27 cellular contexts compared by ENCODE assay signal in genomic region chr4:2565533-2565932, GRCh38.
"Had no signal": no experiment of that assay in that cellular context is flagged by ENCODE, and none has a peak within 500 bp of the region (broad histone marks: within the 10 kb centered on the region; RNA-seq: fewer than 3 reads in every experiment).

No MANE protein-coding gene starts in this region.

- H3K27me3 ChIP-seq: colonic mucosa, gastroesophageal sphincter, heart left ventricle, neural progenitor cell, suprapubic skin, transverse colon, vagina had no signal

- H3K36me3 ChIP-seq: colonic mucosa, gastroesophageal sphincter, left ventricle myocardium inferior, neural progenitor cell, vagina had no signal

- DNase-seq: colonic mucosa; effector CD8-positive, alpha-beta T cell; endodermal cell; foreskin fibroblast; heart left ventricle; hippocampal formation; left cardiac atrium; left ventricle myocardium inferior; natural killer cell; posterior cingulate gyrus; stimulated activated CD4-positive, alpha-beta T cell treated with anti-CD3 and anti-CD28 coated beads, Interleukin-12 subunit alpha, Interleukin-12 subunit beta, amount 100 ng/mL, for 4 hours; stimulated activated CD4-positive, alpha-beta T cell treated with anti-CD3 and anti-CD28 coated beads, Interleukin-1b, Interleukin-23, amount 100 ng/mL, for 48 hours; stimulated activated CD4-positive, alpha-beta T cell treated with anti-CD3 and anti-CD28 coated beads, Interleukin-4, amount 100 ng/mL, for 1 hour; stimulated activated CD8-positive, alpha-beta memory T cell treated with anti-CD3 and anti-CD28 coated beads, Interleukin-4, amount 100 ng/mL, for 48 hours; stimulated activated naive CD4-positive, alpha-beta T cell; stimulated activated naive CD8-positive, alpha-beta T cell treated with anti-CD3 and anti-CD28 coated beads, Interleukin-15, amount 100 ng/mL, for 72 hours; transverse colon had no signal

- H3K9me3 ChIP-seq: colonic mucosa, gastroesophageal sphincter, heart left ventricle, left ventricle myocardium inferior, lower lobe of right lung, suprapubic skin, transverse colon, vagina had no signal

- H3K27ac ChIP-seq: colonic mucosa, epithelial cell of prostate, gastroesophageal sphincter, heart left ventricle, left ventricle myocardium inferior, lower lobe of right lung, neural progenitor cell, suprapubic skin, transverse colon, vagina had no signal

- H3K4me1 ChIP-seq: colonic mucosa had no signal

- H3K4me3 ChIP-seq: colonic mucosa, gastroesophageal sphincter, heart left ventricle, left ventricle myocardium inferior, lower lobe of right lung, neural progenitor cell, smooth muscle cell, suprapubic skin, transverse colon, vagina had no signal

- H3K4me2 ChIP-seq: neural progenitor cell, smooth muscle cell had no signal

- FAIRE-seq: islet of Langerhans had no signal

- ATAC-seq: esophagus mucosa; gastroesophageal sphincter; lower lobe of right lung; natural killer cell; sciatic nerve; stimulated activated naive CD8-positive, alpha-beta T cell treated with anti-CD3 and anti-CD28 coated beads, Interleukin-15, amount 100 ng/mL, for 72 hours had no signal

- H3K9ac ChIP-seq: neural progenitor cell had no signal
